ENCODE assay signal across 1 cellular context in the genomic region with DNA sequence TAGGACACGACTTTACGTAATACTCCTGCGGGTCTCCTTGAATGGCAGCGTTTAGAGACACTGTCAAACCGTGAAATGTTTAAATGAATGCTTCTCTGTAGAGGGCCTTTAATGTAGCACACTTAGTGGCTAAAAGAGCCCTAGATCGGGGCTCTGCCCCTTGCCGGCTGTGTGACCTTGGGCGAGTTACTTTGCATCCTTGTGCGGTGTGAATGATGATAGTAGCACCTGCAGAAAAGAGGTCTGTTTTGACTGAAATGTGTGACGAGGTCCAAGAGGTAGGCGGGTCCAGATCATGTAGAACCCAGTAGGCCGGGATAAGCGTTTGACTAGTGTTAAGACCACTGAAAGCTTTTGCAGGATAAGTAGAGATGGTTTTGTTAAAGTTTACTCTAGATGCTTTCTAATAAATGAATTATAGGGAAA.
TF ChIP-seq lines count a peak whose summit lies in the region.

No MANE protein-coding gene starts in this region.

TF ChIP-seq in IMR-90, 13 proteins besides CTCF, POLR2A, EP300 and RAD21 (continued from another document):
- TF ChIP-seq FOS (IDR thresholded peaks at IDR 0.05; ENCODE audit: low read depth, low read length) (no peak), RFX5 (IDR thresholded peaks at IDR 0.05; ENCODE audit: low read depth, low read length) (no peak), BHLHE40 (IDR thresholded peaks at IDR 0.05; ENCODE audit: low read depth, low read length) (no peak), MXI1 (IDR thresholded peaks at IDR 0.05; ENCODE audit: borderline replicate concordance, low read depth, low read length) (no peak), CHD1 (IDR thresholded peaks at IDR 0.05; ENCODE audit: low read depth, low read length) (no peak), MAFK (IDR thresholded peaks at IDR 0.05; ENCODE audit: low read depth, low read length) (no peak), RCOR1 (IDR thresholded peaks at IDR 0.05; ENCODE audit: insufficient replicate concordance, low read length) (no peak), CEBPB (IDR thresholded peaks at IDR 0.05; ENCODE audit: low read depth, low read length) (no peak), MAZ (IDR thresholded peaks at IDR 0.05; ENCODE audit: borderline replicate concordance, low read depth, low read length) (no peak), SMC3 (IDR thresholded peaks at IDR 0.05; ENCODE audit: low read depth, low read length) (no peak)
- TF ChIP-seq, protein P1, sequence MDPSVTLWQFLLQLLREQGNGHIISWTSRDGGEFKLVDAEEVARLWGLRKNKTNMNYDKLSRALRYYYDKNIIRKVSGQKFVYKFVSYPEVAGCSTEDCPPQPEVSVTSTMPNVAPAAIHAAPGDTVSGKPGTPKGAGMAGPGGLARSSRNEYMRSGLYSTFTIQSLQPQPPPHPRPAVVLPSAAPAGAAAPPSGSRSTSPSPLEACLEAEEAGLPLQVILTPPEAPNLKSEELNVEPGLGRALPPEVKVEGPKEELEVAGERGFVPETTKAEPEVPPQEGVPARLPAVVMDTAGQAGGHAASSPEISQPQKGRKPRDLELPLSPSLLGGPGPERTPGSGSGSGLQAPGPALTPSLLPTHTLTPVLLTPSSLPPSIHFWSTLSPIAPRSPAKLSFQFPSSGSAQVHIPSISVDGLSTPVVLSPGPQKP (IDR thresholded peaks at IDR 0.05; ENCODE audit: borderline replicate concordance, low read depth, low read length): no peak
TF ChIP-seq in IMR-90: peak in this region for 0.
